In the genomic region with DNA sequence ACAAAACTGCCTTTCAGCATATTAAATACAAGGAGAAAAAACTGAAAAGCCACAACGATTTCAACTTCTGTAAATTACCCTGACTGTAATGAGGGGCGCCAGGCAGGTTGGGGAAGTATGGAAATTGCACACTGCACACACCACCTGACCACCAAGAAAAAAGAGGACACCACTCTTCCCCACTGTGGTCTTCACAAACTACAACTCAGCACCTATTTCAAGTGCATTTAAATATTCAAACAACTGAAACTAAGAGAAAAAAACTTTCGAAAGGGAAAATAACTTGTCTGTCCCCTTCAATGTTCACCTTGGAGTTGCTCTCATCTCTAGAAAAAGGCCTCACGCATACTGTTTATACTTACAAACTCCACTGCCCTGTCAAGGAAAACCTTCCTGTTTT, we compare ENCODE assay signal across 1 cellular context.
TF ChIP-seq lines count a peak whose summit lies in the region.

No MANE protein-coding gene starts in this region.

TF ChIP-seq in IMR-90, 13 proteins besides CTCF, POLR2A, EP300 and RAD21 (continued from another document):
- TF ChIP-seq, protein P1, sequence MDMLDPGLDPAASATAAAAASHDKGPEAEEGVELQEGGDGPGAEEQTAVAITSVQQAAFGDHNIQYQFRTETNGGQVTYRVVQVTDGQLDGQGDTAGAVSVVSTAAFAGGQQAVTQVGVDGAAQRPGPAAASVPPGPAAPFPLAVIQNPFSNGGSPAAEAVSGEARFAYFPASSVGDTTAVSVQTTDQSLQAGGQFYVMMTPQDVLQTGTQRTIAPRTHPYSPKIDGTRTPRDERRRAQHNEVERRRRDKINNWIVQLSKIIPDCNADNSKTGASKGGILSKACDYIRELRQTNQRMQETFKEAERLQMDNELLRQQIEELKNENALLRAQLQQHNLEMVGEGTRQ (IDR thresholded peaks at IDR 0.05; ENCODE audit: low read depth, low read length), result no peak
- no peak for TF ChIP-seq MXI1 (IDR thresholded peaks at IDR 0.05; ENCODE audit: borderline replicate concordance, low read depth, low read length)
